In genomic region chr11:9210922-9211320, GRCh38 we compare ENCODE assay signal across 1 cellular context.
TF ChIP-seq lines count a peak whose summit lies in the region.

No MANE protein-coding gene starts in this region.

TF ChIP-seq in GM12878, 131 proteins besides CTCF, POLR2A, EP300 and RAD21 (continued from another document and continues in another):
- TF ChIP-seq IRF5 (IDR thresholded peaks at IDR 0.05; ENCODE audit: borderline replicate concordance) (no peak), ATF2 (IDR thresholded peaks at IDR 0.05; ENCODE audit: low read length) (peak; percentile 79), JUNB (IDR thresholded peaks at IDR 0.05) (peak; percentile 82), NR2F1 (conservative IDR thresholded peaks at IDR 0.05) (peak; percentile 88), IRF3 (IDR thresholded peaks at IDR 0.05) (no peak), BCL11A (IDR thresholded peaks at IDR 0.05; ENCODE audit: low read depth, low read length) (peak; percentile 87), PML (IDR thresholded peaks at IDR 0.05; ENCODE audit: low read length) (peak; percentile 58; the same call in 1 of the 2 replicates), MTA2 (IDR thresholded peaks at IDR 0.05; ENCODE audit: low read depth) (peak; percentile 80), ZZZ3 (IDR thresholded peaks at IDR 0.05; ENCODE audit: control insufficient read depth, insufficient read length, low read depth) (no peak), CBX5 (IDR thresholded peaks at IDR 0.05; ENCODE audit: low read depth) (peak; percentile 33; the same call in 1 of the 2 replicates), FOXM1 (IDR thresholded peaks at IDR 0.05; ENCODE audit: low read depth, low read length) (peak; percentile 93), ATF3 (IDR thresholded peaks at IDR 0.05; ENCODE audit: borderline replicate concordance, extremely low read depth, low read depth, low read length) (no peak), TCF12 (IDR thresholded peaks at IDR 0.05; ENCODE audit: low read depth, low read length) (peak; percentile 88), MYC (IDR thresholded peaks at IDR 0.05; ENCODE audit: insufficient read depth, insufficient read length, insufficient replicate concordance, low read length, severe bottlenecking) (no peak), ZNF384 (IDR thresholded peaks at IDR 0.05; ENCODE audit: borderline replicate concordance, low read depth, low read length) (no peak), CHD1 (IDR thresholded peaks at IDR 0.05; ENCODE audit: low read depth, low read length) (no peak), BACH1 (IDR thresholded peaks at IDR 0.05; ENCODE audit: borderline replicate concordance) (no peak), GATAD2B (conservative IDR thresholded peaks at IDR 0.05; ENCODE audit: low read depth) (peak; percentile 49; the same call in 1 of the 2 replicates), ZNF217 (IDR thresholded peaks at IDR 0.05) (0 out of 2 replicates have a peak, but pooled peaks have one; percentile 13), CREM (IDR thresholded peaks at IDR 0.05; ENCODE audit: low read depth) (peak; percentile 71; the same call in 1 of the 2 replicates), ZBED1 (IDR thresholded peaks at IDR 0.05; ENCODE audit: borderline replicate concordance) (peak; percentile 73), GABPA (IDR thresholded peaks at IDR 0.05; ENCODE audit: low read depth) (peak; percentile 18; the same call in 1 of the 2 replicates), SMAD1 (IDR thresholded peaks at IDR 0.05; ENCODE audit: low read depth, partially characterized antibody) (peak; percentile 21), POLR2AphosphoS2 (IDR thresholded peaks at IDR 0.05; ENCODE audit: low read depth, low read length) (no peak), TBL1XR1 (IDR thresholded peaks at IDR 0.05; ENCODE audit: low read depth, low read length) (peak; percentile 92), DPF2 (IDR thresholded peaks at IDR 0.05) (peak; percentile 83), SIX5 (IDR thresholded peaks at IDR 0.05; ENCODE audit: low read depth, low read length, severe bottlenecking) (no peak), ETV6 (conservative IDR thresholded peaks at IDR 0.05 in 1 of 2, IDR thresholded peaks at IDR 0.05 in 1 of 2; ENCODE audit: borderline replicate concordance in 1 of 2, low read depth in 1 of 2) (peak in 1 of 2 experiments; percentile 78; a peak in 2 of 4 replicates), ZNF24 (IDR thresholded peaks at IDR 0.05) (peak; percentile 96), HDAC2 (IDR thresholded peaks at IDR 0.05) (no peak), RELA (IDR thresholded peaks at IDR 0.05; ENCODE audit: borderline replicate concordance, partially characterized antibody) (peak; percentile 87), SMAD5 (IDR thresholded peaks at IDR 0.05; ENCODE audit: low read depth) (no peak), YY1 (IDR thresholded peaks at IDR 0.05; ENCODE audit: low read depth, low read length) (no peak), MEF2A (IDR thresholded peaks at IDR 0.05; ENCODE audit: insufficient read depth, low read depth, low read length) (peak; percentile 45; the same call in 1 of the 2 replicates), CEBPB (IDR thresholded peaks at IDR 0.05; ENCODE audit: borderline replicate concordance in 1 of 2, low read depth in 2 of 2, low read length in 2 of 2) (no peak), TAF1 (IDR thresholded peaks at IDR 0.05; ENCODE audit: borderline replicate concordance, low read depth, low read length) (no peak), SKIL (IDR thresholded peaks at IDR 0.05; ENCODE audit: low read depth, poor library complexity, severe bottlenecking) (peak; percentile 86), EED (IDR thresholded peaks at IDR 0.05; ENCODE audit: low read depth) (peak; percentile 95), NBN (IDR thresholded peaks at IDR 0.05) (peak; percentile 60; the same call in 1 of the 2 replicates), IKZF2 (IDR thresholded peaks at IDR 0.05) (peak; percentile 91 to 94), ZSCAN29 (IDR thresholded peaks at IDR 0.05) (no peak), SPI1 (IDR thresholded peaks at IDR 0.05; ENCODE audit: borderline replicate concordance, insufficient read depth, low read depth, low read length) (peak; percentile 82), POU2F2 (IDR thresholded peaks at IDR 0.05; ENCODE audit: borderline replicate concordance, low read depth, low read length) (peak; percentile 69; the same call in 1 of the 3 replicates), BMI1 (IDR thresholded peaks at IDR 0.05; ENCODE audit: borderline replicate concordance) (peak; percentile 57; the same call in 1 of the 2 replicates), PAX5 (IDR thresholded peaks at IDR 0.05; ENCODE audit: borderline replicate concordance, low read depth, low read length) (peak; percentile 83; the same call in 1 of the 2 replicates), MTA3 (IDR thresholded peaks at IDR 0.05; ENCODE audit: borderline replicate concordance, low read length) (peak; percentile 92), CREB1 (IDR thresholded peaks at IDR 0.05; ENCODE audit: low read depth) (peak; percentile 42), SREBF1 (IDR thresholded peaks at IDR 0.05; ENCODE audit: low read length) (no peak), SMARCA5 (IDR thresholded peaks at IDR 0.05) (no peak)
- TF ChIP-seq, protein P1, sequence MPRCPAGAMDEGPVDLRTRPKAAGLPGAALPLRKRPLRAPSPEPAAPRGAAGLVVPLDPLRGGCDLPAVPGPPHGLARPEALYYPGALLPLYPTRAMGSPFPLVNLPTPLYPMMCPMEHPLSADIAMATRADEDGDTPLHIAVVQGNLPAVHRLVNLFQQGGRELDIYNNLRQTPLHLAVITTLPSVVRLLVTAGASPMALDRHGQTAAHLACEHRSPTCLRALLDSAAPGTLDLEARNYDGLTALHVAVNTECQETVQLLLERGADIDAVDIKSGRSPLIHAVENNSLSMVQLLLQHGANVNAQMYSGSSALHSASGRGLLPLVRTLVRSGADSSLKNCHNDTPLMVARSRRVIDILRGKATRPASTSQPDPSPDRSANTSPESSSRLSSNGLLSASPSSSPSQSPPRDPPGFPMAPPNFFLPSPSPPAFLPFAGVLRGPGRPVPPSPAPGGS (IDR thresholded peaks at IDR 0.05; ENCODE audit: borderline replicate concordance, insufficient read depth, low read depth, low read length, poor library complexity, severe bottlenecking): peak; percentile 84
- TF ChIP-seq, protein P2, sequence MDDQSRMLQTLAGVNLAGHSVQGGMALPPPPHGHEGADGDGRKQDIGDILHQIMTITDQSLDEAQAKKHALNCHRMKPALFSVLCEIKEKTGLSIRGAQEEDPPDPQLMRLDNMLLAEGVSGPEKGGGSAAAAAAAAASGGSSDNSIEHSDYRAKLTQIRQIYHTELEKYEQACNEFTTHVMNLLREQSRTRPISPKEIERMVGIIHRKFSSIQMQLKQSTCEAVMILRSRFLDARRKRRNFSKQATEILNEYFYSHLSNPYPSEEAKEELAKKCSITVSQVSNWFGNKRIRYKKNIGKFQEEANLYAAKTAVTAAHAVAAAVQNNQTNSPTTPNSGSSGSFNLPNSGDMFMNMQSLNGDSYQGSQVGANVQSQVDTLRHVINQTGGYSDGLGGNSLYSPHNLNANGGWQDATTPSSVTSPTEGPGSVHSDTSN (IDR thresholded peaks at IDR 0.05; ENCODE audit: insufficient replicate concordance, low read depth, low read length): peak; percentile 43
- TF ChIP-seq, protein P3, sequence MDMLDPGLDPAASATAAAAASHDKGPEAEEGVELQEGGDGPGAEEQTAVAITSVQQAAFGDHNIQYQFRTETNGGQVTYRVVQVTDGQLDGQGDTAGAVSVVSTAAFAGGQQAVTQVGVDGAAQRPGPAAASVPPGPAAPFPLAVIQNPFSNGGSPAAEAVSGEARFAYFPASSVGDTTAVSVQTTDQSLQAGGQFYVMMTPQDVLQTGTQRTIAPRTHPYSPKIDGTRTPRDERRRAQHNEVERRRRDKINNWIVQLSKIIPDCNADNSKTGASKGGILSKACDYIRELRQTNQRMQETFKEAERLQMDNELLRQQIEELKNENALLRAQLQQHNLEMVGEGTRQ (IDR thresholded peaks at IDR 0.05; ENCODE audit: borderline replicate concordance, low read depth, low read length): no peak
- TF ChIP-seq, protein P4, sequence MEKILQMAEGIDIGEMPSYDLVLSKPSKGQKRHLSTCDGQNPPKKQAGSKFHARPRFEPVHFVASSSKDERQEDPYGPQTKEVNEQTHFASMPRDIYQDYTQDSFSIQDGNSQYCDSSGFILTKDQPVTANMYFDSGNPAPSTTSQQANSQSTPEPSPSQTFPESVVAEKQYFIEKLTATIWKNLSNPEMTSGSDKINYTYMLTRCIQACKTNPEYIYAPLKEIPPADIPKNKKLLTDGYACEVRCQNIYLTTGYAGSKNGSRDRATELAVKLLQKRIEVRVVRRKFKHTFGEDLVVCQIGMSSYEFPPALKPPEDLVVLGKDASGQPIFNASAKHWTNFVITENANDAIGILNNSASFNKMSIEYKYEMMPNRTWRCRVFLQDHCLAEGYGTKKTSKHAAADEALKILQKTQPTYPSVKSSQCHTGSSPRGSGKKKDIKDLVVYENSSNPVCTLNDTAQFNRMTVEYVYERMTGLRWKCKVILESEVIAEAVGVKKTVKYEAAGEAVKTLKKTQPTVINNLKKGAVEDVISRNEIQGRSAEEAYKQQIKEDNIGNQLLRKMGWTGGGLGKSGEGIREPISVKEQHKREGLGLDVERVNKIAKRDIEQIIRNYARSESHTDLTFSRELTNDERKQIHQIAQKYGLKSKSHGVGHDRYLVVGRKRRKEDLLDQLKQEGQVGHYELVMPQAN (conservative IDR thresholded peaks at IDR 0.05): no peak
- TF ChIP-seq, protein P5, sequence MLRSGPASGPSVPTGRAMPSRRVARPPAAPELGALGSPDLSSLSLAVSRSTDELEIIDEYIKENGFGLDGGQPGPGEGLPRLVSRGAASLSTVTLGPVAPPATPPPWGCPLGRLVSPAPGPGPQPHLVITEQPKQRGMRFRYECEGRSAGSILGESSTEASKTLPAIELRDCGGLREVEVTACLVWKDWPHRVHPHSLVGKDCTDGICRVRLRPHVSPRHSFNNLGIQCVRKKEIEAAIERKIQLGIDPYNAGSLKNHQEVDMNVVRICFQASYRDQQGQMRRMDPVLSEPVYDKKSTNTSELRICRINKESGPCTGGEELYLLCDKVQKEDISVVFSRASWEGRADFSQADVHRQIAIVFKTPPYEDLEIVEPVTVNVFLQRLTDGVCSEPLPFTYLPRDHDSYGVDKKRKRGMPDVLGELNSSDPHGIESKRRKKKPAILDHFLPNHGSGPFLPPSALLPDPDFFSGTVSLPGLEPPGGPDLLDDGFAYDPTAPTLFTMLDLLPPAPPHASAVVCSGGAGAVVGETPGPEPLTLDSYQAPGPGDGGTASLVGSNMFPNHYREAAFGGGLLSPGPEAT (IDR thresholded peaks at IDR 0.05; ENCODE audit: low read depth): peak; percentile 93
- TF ChIP-seq, protein P6, sequence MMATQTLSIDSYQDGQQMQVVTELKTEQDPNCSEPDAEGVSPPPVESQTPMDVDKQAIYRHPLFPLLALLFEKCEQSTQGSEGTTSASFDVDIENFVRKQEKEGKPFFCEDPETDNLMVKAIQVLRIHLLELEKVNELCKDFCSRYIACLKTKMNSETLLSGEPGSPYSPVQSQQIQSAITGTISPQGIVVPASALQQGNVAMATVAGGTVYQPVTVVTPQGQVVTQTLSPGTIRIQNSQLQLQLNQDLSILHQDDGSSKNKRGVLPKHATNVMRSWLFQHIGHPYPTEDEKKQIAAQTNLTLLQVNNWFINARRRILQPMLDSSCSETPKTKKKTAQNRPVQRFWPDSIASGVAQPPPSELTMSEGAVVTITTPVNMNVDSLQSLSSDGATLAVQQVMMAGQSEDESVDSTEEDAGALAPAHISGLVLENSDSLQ (IDR thresholded peaks at IDR 0.05): peak; percentile 91
